ENCODE assay signal across 29 cellular contexts in genomic region chr10:71489077-71489476, GRCh38.
"Had no signal": no experiment of that assay in that cellular context is flagged by ENCODE, and none has a peak within 500 bp of the region (broad histone marks: within the 10 kb centered on the region; RNA-seq: fewer than 3 reads in every experiment).

No MANE protein-coding gene starts in this region.

- H3K4me3 ChIP-seq: psoas muscle, right lobe of liver, skin epidermis, smooth muscle cell, spleen, suprapubic skin, testis, tibial artery, transverse colon, upper lobe of right lung, uterus had no signal

- H3K9me3 ChIP-seq: neutrophil, right lobe of liver, testis, uterus had no signal

- H3K4me2 ChIP-seq: smooth muscle cell had no signal

- H2AFZ ChIP-seq: parathyroid adenoma had no signal

- DNase-seq: naive thymus-derived CD8-positive, alpha-beta T cell; nephron progenitor cell; nucleus accumbens; posterior cingulate gyrus; psoas muscle; right cardiac atrium; right lobe of liver; spleen; stimulated activated CD4-positive, alpha-beta T cell treated with anti-CD3 and anti-CD28 coated beads, Interleukin-12 subunit alpha, Interleukin-12 subunit beta, amount 100 ng/mL, for 4 hours; stimulated activated CD4-positive, alpha-beta T cell treated with anti-CD3 and anti-CD28 coated beads, Interleukin-1b, Interleukin-23, amount 100 ng/mL, for 48 hours; stimulated activated CD4-positive, alpha-beta T cell treated with anti-CD3 and anti-CD28 coated beads, Interleukin-4, amount 100 ng/mL, for 1 hour; stimulated activated CD4-positive, alpha-beta T cell treated with anti-CD3 and anti-CD28 coated beads, Interleukin-4, amount 100 ng/mL, for 4 hours; stimulated activated CD8-positive, alpha-beta memory T cell treated with anti-CD3 and anti-CD28 coated beads, Interleukin-4, amount 100 ng/mL, for 48 hours; stimulated activated naive CD4-positive, alpha-beta T cell; stimulated activated naive CD8-positive, alpha-beta T cell treated with anti-CD3 and anti-CD28 coated beads, Interleukin-15, amount 100 ng/mL, for 72 hours; stimulated activated naive CD8-positive, alpha-beta T cell treated with anti-CD3 and anti-CD28 coated beads, Interleukin-15, Interleukin-2, amounts not matched to agents 100 U/mL and 50 U/mL, for 24 hours; substantia nigra; testis; tibial artery; transverse colon; upper lobe of right lung; uterus had no signal

- H3K9ac ChIP-seq: parathyroid adenoma had no signal

- H3K27ac ChIP-seq: neutrophil, parathyroid adenoma, psoas muscle, right lobe of liver, skin epidermis, spleen, suprapubic skin, testis, tibial artery, transverse colon, upper lobe of right lung, uterus had no signal

- ATAC-seq: naive thymus-derived CD8-positive, alpha-beta T cell; natural killer cell treated with Interleukin-12 subunit alpha and Interleukin-12 subunit beta and Interleukin-15 and Interleukin-18, amount 100 ng/mL, for 72 hours; psoas muscle; right cardiac atrium; right lobe of liver; stimulated activated memory B cell treated with anti-CD40 and anti-IgM and Interleukin-4, amounts not matched to agents 10 μg/mL and 1 μg/mL and 100 μg/mL, for 72 hours; stimulated activated naive CD8-positive, alpha-beta T cell treated with anti-CD3 and anti-CD28 coated beads, Interleukin-15, amount 100 ng/mL, for 72 hours; stimulated activated naive CD8-positive, alpha-beta T cell treated with anti-CD3 and anti-CD28 coated beads, Interleukin-15, Interleukin-2, amounts not matched to agents 100 U/mL and 50 U/mL, for 24 hours; upper lobe of right lung had no signal

- H3K27me3 ChIP-seq: neutrophil, right lobe of liver, spleen, suprapubic skin, testis, transverse colon, upper lobe of right lung, uterus had no signal

- H3K36me3 ChIP-seq: neutrophil, right lobe of liver, spleen, suprapubic skin, tibial artery, transverse colon, upper lobe of right lung, uterus had no signal

- H3K4me1 ChIP-seq: psoas muscle, right lobe of liver, spleen, suprapubic skin, testis, tibial artery, transverse colon, upper lobe of right lung, uterus had no signal
